1 cellular context compared by ENCODE assay signal in the genomic region with DNA sequence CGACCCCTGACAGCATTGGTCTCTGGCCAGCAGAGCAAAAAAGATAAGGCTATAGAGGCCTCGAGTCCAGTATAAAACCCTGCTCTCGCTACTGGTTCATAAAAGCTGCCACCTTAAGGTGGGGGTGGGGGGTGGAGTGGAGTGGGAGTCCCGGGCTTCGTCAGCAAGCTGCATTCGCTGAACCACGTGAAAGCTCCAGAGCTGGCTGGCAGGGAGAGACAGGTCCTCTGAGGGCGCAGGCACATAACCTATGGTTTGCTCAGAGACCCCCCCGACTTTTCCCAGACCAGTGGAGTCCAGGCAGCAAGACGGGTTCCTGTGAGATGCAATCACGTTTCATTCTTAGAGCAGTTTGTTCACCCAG.
TF ChIP-seq lines count a peak whose summit lies in the region.

No MANE protein-coding gene starts in this region.

TF ChIP-seq in GM12878, 131 proteins besides CTCF, POLR2A, EP300 and RAD21:
- TF ChIP-seq WRNIP1 (IDR thresholded peaks at IDR 0.05; ENCODE audit: borderline replicate concordance, low read depth, low read length) (no peak), ZBED1 (IDR thresholded peaks at IDR 0.05; ENCODE audit: borderline replicate concordance) (no peak), BMI1 (IDR thresholded peaks at IDR 0.05; ENCODE audit: borderline replicate concordance) (no peak), TARDBP (IDR thresholded peaks at IDR 0.05; ENCODE audit: borderline replicate concordance) (no peak), HDGF (IDR thresholded peaks at IDR 0.05) (no peak), KAT2A (conservative IDR thresholded peaks at IDR 0.05; ENCODE audit: control insufficient read depth, low read depth, low read length) (no peak), NR2C1 (IDR thresholded peaks at IDR 0.05) (no peak), TCF12 (IDR thresholded peaks at IDR 0.05; ENCODE audit: low read depth, low read length) (no peak), IRF4 (IDR thresholded peaks at IDR 0.05; ENCODE audit: low read depth, low read length) (no peak), MXI1 (IDR thresholded peaks at IDR 0.05; ENCODE audit: low read depth, low read length) (no peak), POU2F2 (IDR thresholded peaks at IDR 0.05; ENCODE audit: borderline replicate concordance, low read depth, low read length) (no peak), BCL11A (IDR thresholded peaks at IDR 0.05; ENCODE audit: low read depth, low read length) (no peak), CEBPB (IDR thresholded peaks at IDR 0.05; ENCODE audit: borderline replicate concordance in 1 of 2, low read depth in 2 of 2, low read length in 2 of 2) (no peak), FOXM1 (IDR thresholded peaks at IDR 0.05; ENCODE audit: low read depth, low read length) (no peak), SREBF2 (IDR thresholded peaks at IDR 0.05; ENCODE audit: low read length) (no peak), ASH2L (IDR thresholded peaks at IDR 0.05; ENCODE audit: borderline replicate concordance, low read depth) (no peak)
- TF ChIP-seq, protein P1, sequence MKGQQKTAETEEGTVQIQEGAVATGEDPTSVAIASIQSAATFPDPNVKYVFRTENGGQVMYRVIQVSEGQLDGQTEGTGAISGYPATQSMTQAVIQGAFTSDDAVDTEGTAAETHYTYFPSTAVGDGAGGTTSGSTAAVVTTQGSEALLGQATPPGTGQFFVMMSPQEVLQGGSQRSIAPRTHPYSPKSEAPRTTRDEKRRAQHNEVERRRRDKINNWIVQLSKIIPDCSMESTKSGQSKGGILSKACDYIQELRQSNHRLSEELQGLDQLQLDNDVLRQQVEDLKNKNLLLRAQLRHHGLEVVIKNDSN (IDR thresholded peaks at IDR 0.05; ENCODE audit: borderline replicate concordance, extremely low read length, insufficient read depth, low read depth, low read length) = no peak
- TF ChIP-seq, protein P2, sequence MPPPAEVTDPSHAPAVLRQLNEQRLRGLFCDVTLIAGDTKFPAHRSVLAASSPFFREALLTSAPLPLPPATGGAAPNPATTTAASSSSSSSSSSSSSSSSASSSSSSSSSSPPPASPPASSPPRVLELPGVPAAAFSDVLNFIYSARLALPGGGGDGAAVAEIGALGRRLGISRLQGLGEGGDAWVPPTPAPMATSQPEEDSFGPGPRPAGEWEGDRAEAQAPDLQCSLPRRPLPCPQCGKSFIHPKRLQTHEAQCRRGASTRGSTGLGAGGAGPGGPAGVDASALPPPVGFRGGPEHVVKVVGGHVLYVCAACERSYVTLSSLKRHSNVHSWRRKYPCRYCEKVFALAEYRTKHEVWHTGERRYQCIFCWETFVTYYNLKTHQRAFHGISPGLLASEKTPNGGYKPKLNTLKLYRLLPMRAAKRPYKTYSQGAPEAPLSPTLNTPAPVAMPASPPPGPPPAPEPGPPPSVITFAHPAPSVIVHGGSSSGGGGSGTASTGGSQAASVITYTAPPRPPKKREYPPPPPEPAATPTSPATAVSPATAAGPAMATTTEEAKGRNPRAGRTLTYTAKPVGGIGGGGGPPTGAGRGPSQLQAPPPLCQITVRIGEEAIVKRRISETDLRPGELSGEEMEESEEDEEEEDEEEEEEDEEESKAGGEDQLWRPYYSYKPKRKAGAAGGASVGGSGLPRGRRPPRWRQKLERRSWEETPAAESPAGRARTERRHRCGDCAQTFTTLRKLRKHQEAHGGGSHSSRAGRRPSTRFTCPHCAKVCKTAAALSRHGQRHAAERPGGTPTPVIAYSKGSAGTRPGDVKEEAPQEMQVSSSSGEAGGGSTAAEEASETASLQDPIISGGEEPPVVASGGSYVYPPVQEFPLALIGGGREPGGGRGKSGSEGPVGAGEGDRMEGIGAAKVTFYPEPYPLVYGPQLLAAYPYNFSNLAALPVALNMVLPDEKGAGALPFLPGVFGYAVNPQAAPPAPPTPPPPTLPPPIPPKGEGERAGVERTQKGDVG (CRISPR knock-in tag; IDR thresholded peaks at IDR 0.05) = no peak
